ENCODE assay signal across 8 cellular contexts in the genomic region with DNA sequence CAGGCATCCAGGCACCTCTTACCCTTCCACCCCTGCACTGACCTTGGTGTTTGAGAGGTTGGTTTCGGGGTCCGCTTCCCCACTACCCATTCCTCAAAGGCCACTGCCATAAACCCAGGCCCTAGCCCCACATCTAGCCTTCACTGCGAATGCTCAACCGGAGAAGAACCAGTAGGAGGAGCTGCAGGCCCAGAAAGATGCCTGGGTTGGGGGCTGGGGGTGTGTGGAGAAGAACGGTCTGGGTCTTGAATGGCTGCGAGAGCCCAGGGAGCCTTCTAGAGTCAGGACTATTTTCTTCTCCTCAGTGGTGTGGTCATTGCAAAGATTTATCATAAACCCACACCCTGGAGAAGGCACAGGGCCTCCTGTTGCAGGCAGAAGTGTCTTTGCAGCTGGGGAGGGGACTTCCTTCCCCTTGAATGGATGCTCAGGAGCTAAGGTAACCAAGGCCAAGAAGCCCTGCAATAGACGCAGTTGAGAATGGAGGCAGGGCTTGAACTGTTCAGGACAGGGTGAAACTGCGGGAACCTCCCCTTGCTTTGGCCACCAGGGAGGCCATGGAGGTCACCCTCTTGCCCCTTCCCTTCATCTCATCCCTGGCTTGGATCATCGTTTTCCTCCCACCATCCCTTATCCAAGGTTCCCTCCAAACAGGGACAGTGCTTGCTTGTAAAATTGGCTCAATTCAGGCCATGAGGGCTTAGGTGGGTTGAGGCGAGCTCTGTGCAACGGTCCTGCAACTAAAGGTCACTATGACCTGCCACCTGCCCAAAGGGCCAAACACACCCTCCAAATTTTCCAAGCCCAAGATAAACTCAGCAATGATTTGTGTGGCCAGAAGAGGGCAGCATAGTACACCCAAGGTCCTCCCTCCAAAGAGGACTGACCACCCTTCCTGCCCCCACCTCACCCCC. TPM values are rescaled to one million over a fixed set of nuclear protein-coding genes. Genes with fewer than 3 reads are reported as not detected.
A peak's percentile ranks its signal among the peaks of the same experiment; 100 is the strongest.
DNase-seq lines count a peak whose midpoint lies in the region; ATAC-seq and TF ChIP-seq lines count a peak whose summit lies in the region.

No MANE protein-coding gene starts in this region.

- H3K14ac ChIP-seq in IMR-90 (replicated peaks; ENCODE audit: low read depth, low read length) = no peak overlapping the region

- H3K4me3 ChIP-seq in IMR-90 (ENCODE audit: insufficient read depth, low read depth, low read length) (no peak overlapping the region), smooth muscle cell (no peak overlapping the region)

- WGBS in IMR-90 (ENCODE audit: extremely low coverage in 2 of 2, insufficient read length in 1 of 2), 2 experiments = 17% methylated on average over 1 of the region's 11 CpGs; no CpG with 5 or more reads in 1 of the 2 experiments
- WGBS in smooth muscle cell (ENCODE audit: low lambda C conversion rate) = 52% methylated on average over 11 of the region's 11 CpGs

- H3F3A ChIP-seq in smooth muscle cell (ENCODE audit: low read depth) = peaks cover 5% of the 10 kb centered on the region

- H3K56ac ChIP-seq in IMR-90 (ENCODE audit: extremely low read depth, insufficient read depth, low read length) = no peak overlapping the region

- H3K9ac ChIP-seq in IMR-90 (ENCODE audit: low read depth, low read length) = no peak overlapping the region
- H3K9ac ChIP-seq in smooth muscle cell (ENCODE audit: low read depth) = no peak overlapping the region

- intact Hi-C loops in IMR-90 (cut with micrococcal nuclease) = loop anchor here (1.0 to 5.0 kb wide), 2 partner anchors 361 to 481 kb away; no protein-coding TSS in a partner anchor
- intact Hi-C loops in left cardiac atrium (cut with DNase I) = loop anchor here (5.0 to 10.0 kb wide), 4 partner anchors 116 to 484 kb away; no protein-coding TSS in a partner anchor

- DNase-seq in NCI-H2227 (lab: John Stamatoyannopoulos, UW; ENCODE audit: unreplicated experiment) = peak; percentile 23
- DNase-seq in NCI-H2227 treated with DMSO at 0.1 percent for 48 hours (lab: John Stamatoyannopoulos, UW) = no peak
- peak; percentile 23 for DNase-seq in IMR-90
- DNase-seq in left cardiac atrium = no peak
- no peak for DNase-seq in smooth muscle cell (lab: John Stamatoyannopoulos, UW; ENCODE audit: unreplicated experiment)
- no peak for DNase-seq in effector CD8-positive, alpha-beta T cell (lab: John Stamatoyannopoulos, UW)
- no peak for DNase-seq in stimulated activated CD4-positive, alpha-beta T cell treated with anti-CD3 and anti-CD28 coated beads, Interleukin-4, amount 100 ng/mL, for 1 hour

- no peak overlapping the region for H4K5ac ChIP-seq in IMR-90 (ENCODE audit: low read depth, low read length)

- no peak overlapping the region for H2BK20ac ChIP-seq in IMR-90 (ENCODE audit: low read depth, low read length)

- no peaks in the 10 kb centered on the region for H3K9me1 ChIP-seq in IMR-90 (ENCODE audit: insufficient read depth, low read length)

- H4K20me1 ChIP-seq in IMR-90 (ENCODE audit: insufficient read depth, low read length) (no peaks in the 10 kb centered on the region), smooth muscle cell (ENCODE audit: low read depth) (no peaks in the 10 kb centered on the region)

- H2BK120ac ChIP-seq in IMR-90 (ENCODE audit: low read depth, low read length) = no peak overlapping the region

- TF ChIP-seq POLR2A in IMR-90 (IDR thresholded peaks at IDR 0.05; ENCODE audit: low read depth, low read length) = no peak

- H3K27me3 ChIP-seq in IMR-90 (ENCODE audit: control insufficient read depth, insufficient read depth, low read length) = no peaks in the 10 kb centered on the region
- H3K27me3 ChIP-seq in smooth muscle cell (ENCODE audit: low read depth) = no peaks in the 10 kb centered on the region

- POLR2A ChIA-PET in IMR-90 (lab: Charles Lee; ENCODE audit: unreplicated experiment) = no interaction called here

- ATAC-seq in IMR-90 (ENCODE audit: low read depth) = peak; percentile 68
- ATAC-seq in left cardiac atrium = peak; percentile 53 to 56

- H3K4me1 ChIP-seq in IMR-90 (ENCODE audit: control insufficient read depth, insufficient read depth, low read length) = no peaks in the 10 kb centered on the region
- no peaks in the 10 kb centered on the region for H3K4me1 ChIP-seq in smooth muscle cell (ENCODE audit: low read depth)

- no peak overlapping the region for H4K8ac ChIP-seq in IMR-90 (ENCODE audit: low read depth in 2 of 2, low read length in 2 of 2)

- H3K4me2 ChIP-seq in IMR-90 (ENCODE audit: low read depth, low read length) (no peak overlapping the region), smooth muscle cell (no peak overlapping the region)

- no peak overlapping the region for H3K18ac ChIP-seq in IMR-90 (ENCODE audit: low read depth, low read length)

- no TSS peak for BruUV-seq in IMR-90 (replicated peaks; lab: Mats Ljungman, UMichigan)

- H3K79me1 ChIP-seq in IMR-90 (ENCODE audit: low read depth in 1 of 2, low read length in 2 of 2) = no peaks in the 10 kb centered on the region

- H3K9me3 ChIP-seq in IMR-90 (ENCODE audit: control insufficient read depth, insufficient read depth, low read length) = no peaks in the 10 kb centered on the region
- H3K9me3 ChIP-seq in smooth muscle cell (replicated peaks; ENCODE audit: low read depth) = no peaks in the 10 kb centered on the region

- no peaks in the 10 kb centered on the region for H3K79me2 ChIP-seq in smooth muscle cell (ENCODE audit: low read depth)

- H2AFZ ChIP-seq in IMR-90 (replicated peaks; ENCODE audit: low read length, poor library complexity) = peak overlapping the region; percentile 35
- no peak overlapping the region for H2AFZ ChIP-seq in smooth muscle cell (ENCODE audit: low read depth)

- H3K4ac ChIP-seq in IMR-90 (ENCODE audit: low read depth, low read length) = no peak overlapping the region

- CTCF ChIA-PET in IMR-90 (lab: Yijun Ruan, JAX) = interaction anchor here (0.9 kb wide), 1 partner anchor 130 kb away, joined by 3 read pairs; no protein-coding TSS in a partner anchor

- H2BK15ac ChIP-seq in IMR-90 (ENCODE audit: low read depth, low read length) = no peak overlapping the region

- no peak overlapping the region for H3K23ac ChIP-seq in IMR-90 (ENCODE audit: low read depth, low read length)

- dilution Hi-C loops in IMR-90 (cut with HindIII; ENCODE audit: low sequenced_read_pairs, unreplicated experiment) = no loop called here

- no peak overlapping the region for H2AK5ac ChIP-seq in IMR-90 (ENCODE audit: low read depth, low read length)

- no peak overlapping the region for H2BK5ac ChIP-seq in IMR-90 (ENCODE audit: low read depth, low read length, poor library complexity, severe bottlenecking)

- no peak overlapping the region for H2AK9ac ChIP-seq in IMR-90 (replicated peaks; ENCODE audit: low read depth, low read length, poor library complexity)

- H4K91ac ChIP-seq in IMR-90 (ENCODE audit: insufficient read depth, low read depth, low read length) = no peak overlapping the region

- H3K27ac ChIP-seq in IMR-90 (ENCODE audit: insufficient read depth, low read length) = no peak overlapping the region
- H3K27ac ChIP-seq in VCaP = no peak overlapping the region
- no peak overlapping the region for H3K27ac ChIP-seq in smooth muscle cell (ENCODE audit: low read depth)

- H3K36me3 ChIP-seq in IMR-90 (ENCODE audit: control insufficient read depth, insufficient read depth, low read length) (no peaks in the 10 kb centered on the region), smooth muscle cell (ENCODE audit: low read depth) (no peaks in the 10 kb centered on the region)

- peak; percentile 56 for TF ChIP-seq CTCF in IMR-90 (conservative IDR thresholded peaks at IDR 0.05; ENCODE audit: low read depth, low read length)
- TF ChIP-seq CTCF in VCaP (conservative IDR thresholded peaks at IDR 0.05) = peak; percentile 78
- peak; percentile 71 for TF ChIP-seq CTCF in smooth muscle cell (IDR thresholded peaks at IDR 0.05; ENCODE audit: borderline replicate concordance, insufficient read depth, poor library complexity, severe bottlenecking)

- TF ChIP-seq RAD21 in IMR-90 (IDR thresholded peaks at IDR 0.05; ENCODE audit: low read length) = peak; percentile 36

- in situ Hi-C loops in IMR-90 (cut with MboI; ENCODE audit: low sequenced_read_pairs) = loop anchor here (25.0 kb wide), 1 partner anchor 471 kb away; no protein-coding TSS in a partner anchor

TF ChIP-seq in IMR-90, 13 proteins besides CTCF, POLR2A, EP300 and RAD21 (continues in another document):
- TF ChIP-seq CHD1 (IDR thresholded peaks at IDR 0.05; ENCODE audit: low read depth, low read length) = no peak
- TF ChIP-seq MAFK (IDR thresholded peaks at IDR 0.05; ENCODE audit: low read depth, low read length) = no peak
- TF ChIP-seq, protein P1, sequence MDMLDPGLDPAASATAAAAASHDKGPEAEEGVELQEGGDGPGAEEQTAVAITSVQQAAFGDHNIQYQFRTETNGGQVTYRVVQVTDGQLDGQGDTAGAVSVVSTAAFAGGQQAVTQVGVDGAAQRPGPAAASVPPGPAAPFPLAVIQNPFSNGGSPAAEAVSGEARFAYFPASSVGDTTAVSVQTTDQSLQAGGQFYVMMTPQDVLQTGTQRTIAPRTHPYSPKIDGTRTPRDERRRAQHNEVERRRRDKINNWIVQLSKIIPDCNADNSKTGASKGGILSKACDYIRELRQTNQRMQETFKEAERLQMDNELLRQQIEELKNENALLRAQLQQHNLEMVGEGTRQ (IDR thresholded peaks at IDR 0.05; ENCODE audit: low read depth, low read length) = no peak
- 0 out of 2 replicates have a peak, but pooled peaks have one; percentile 7 for TF ChIP-seq SMC3 (IDR thresholded peaks at IDR 0.05; ENCODE audit: low read depth, low read length)
- no peak for TF ChIP-seq FOS (IDR thresholded peaks at IDR 0.05; ENCODE audit: low read depth, low read length)
- TF ChIP-seq, protein P2, sequence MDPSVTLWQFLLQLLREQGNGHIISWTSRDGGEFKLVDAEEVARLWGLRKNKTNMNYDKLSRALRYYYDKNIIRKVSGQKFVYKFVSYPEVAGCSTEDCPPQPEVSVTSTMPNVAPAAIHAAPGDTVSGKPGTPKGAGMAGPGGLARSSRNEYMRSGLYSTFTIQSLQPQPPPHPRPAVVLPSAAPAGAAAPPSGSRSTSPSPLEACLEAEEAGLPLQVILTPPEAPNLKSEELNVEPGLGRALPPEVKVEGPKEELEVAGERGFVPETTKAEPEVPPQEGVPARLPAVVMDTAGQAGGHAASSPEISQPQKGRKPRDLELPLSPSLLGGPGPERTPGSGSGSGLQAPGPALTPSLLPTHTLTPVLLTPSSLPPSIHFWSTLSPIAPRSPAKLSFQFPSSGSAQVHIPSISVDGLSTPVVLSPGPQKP (IDR thresholded peaks at IDR 0.05; ENCODE audit: borderline replicate concordance, low read depth, low read length) = no peak
- no peak for TF ChIP-seq CEBPB (IDR thresholded peaks at IDR 0.05; ENCODE audit: low read depth, low read length)
- TF ChIP-seq MXI1 (IDR thresholded peaks at IDR 0.05; ENCODE audit: borderline replicate concordance, low read depth, low read length) = no peak
- no peak for TF ChIP-seq BHLHE40 (IDR thresholded peaks at IDR 0.05; ENCODE audit: low read depth, low read length)

RNA-seq across cellular contexts. Expression of a gene that starts 20.9 kb away (rescaled TPM):
- not detected in 2 replicates for total RNA-seq in IMR-90 (2012; rRNA removed)
- not detected in 2 replicates for polyA plus RNA-seq in IMR-90 (2012; rRNA removed)
- not detected in 2 replicates for polyA plus RNA-seq in IMR-90 (2012; cell fraction: cytosol; rRNA removed)
- 0.03 and 0.05 TPM in 2 replicates for polyA plus RNA-seq in IMR-90 (2012; cell fraction: nucleus; rRNA removed; ENCODE audit: low replicate concordance)
- 10 to 100 TPM; 21.8 to 24.5 TPM for total RNA-seq in left cardiac atrium
- total RNA-seq in smooth muscle cell = 0.58 and 1.3 TPM in 2 replicates
- 1.9 and 2.5 TPM in 2 replicates for polyA plus RNA-seq in smooth muscle cell

Comparison
In these comparisons a context has a peak if more than half of its experiments do, and no peak if none do; other contexts are left out.
1. DNase-seq: peak in NCI-H2227 (single experiment) and IMR-90 (single experiment); none in NCI-H2227 treated with DMSO at 0.1 percent for 48 hours (single experiment), left cardiac atrium (single experiment), smooth muscle cell (single experiment), effector CD8-positive, alpha-beta T cell (single experiment) and stimulated activated CD4-positive, alpha-beta T cell treated with anti-CD3 and anti-CD28 coated beads, Interleukin-4, amount 100 ng/mL, for 1 hour (single experiment).
2. RNA of a gene that starts 20.9 kb away (total RNA-seq): 21.8 to 24.5 TPM in left cardiac atrium; 0.58 to 1.3 TPM in smooth muscle cell and not detected in IMR-90; every median in the first group is over 10 times any median in the second.
3. Peak in every context shown above with its lines, with median percentiles within 50 percentile points of each other: CTCF ChIP-seq.